ENCODE assay signal across 8 cellular contexts in genomic region chr11:57311109-57311936, GRCh38. TPM values are rescaled to one million over a fixed set of nuclear protein-coding genes. Genes with fewer than 3 reads are reported as not detected.
A peak's percentile ranks its signal among the peaks of the same experiment; 100 is the strongest.
DNase-seq lines count a peak whose midpoint lies in the region; ATAC-seq and TF ChIP-seq lines count a peak whose summit lies in the region.

No MANE protein-coding gene starts in this region.

- peak; percentile 85 for TF ChIP-seq POLR2A in prostate gland (IDR thresholded peaks at IDR 0.05)

- H3K4me3 Mint-ChIP-seq in Calu3 (ENCODE audit: low read depth, unreplicated experiment): peak overlapping the region; percentile 81

- H3K36me3 ChIP-seq in SJCRH30: peaks cover 21% of the 10 kb centered on the region
- H3K36me3 ChIP-seq in heart right ventricle: peaks cover 0 to 76% (median 15%) of the 10 kb centered on the region in 9 donors
- peaks cover 6 to 28% of the 10 kb centered on the region in 2 donors for H3K36me3 ChIP-seq in prostate gland

- peaks cover 47% of the 10 kb centered on the region for H3K36me3 Mint-ChIP-seq in Calu3 (ENCODE audit: insufficient read depth, unreplicated experiment)

- H3K4me1 ChIP-seq in SJCRH30 (peaks cover 36% of the 10 kb centered on the region), heart right ventricle (peaks cover 21 to 99% (median 78%) of the 10 kb centered on the region in 9 donors), prostate gland (replicated peaks) (peaks cover 31% of the 10 kb centered on the region)

- H3K27ac Mint-ChIP-seq in Calu3 (ENCODE audit: unreplicated experiment): peak overlapping the region; percentile 71

- H3K4me1 Mint-ChIP-seq in Calu3 (ENCODE audit: low read depth, unreplicated experiment): peaks cover 48% of the 10 kb centered on the region

- H3K9me3 ChIP-seq in SJCRH30 (replicated peaks) (no peaks in the 10 kb centered on the region), heart right ventricle (no peaks in the 10 kb centered on the region), prostate gland (no peaks in the 10 kb centered on the region)

- no peaks in the 10 kb centered on the region for H3K9me3 Mint-ChIP-seq in Calu3 (ENCODE audit: low read depth, unreplicated experiment)

- ATAC-seq in GM21381 (IDR thresholded peaks at IDR 0.05; ENCODE audit: unreplicated experiment): peak; percentile 96
- peak; percentile 89 to 97 (median 94) for ATAC-seq in heart right ventricle

- H3K27ac ChIP-seq in SJCRH30 (peak overlapping the region; percentile 95), heart right ventricle (peak overlapping the region; percentile 69 to 91 (median 82)), prostate gland (peak overlapping the region; percentile 78 to 85)

- CTCF ChIA-PET in Calu3 (lab: Charles Lee): interaction anchor here (0.7 to 2.9 kb wide), 8 partner anchors 11 to 63 kb away, joined by 3 to 17 read pairs (median 3); partner anchors contain the start of genes SSRP1 and TNKS1BP1

- no peak for TF ChIP-seq CTCF in Calu3 (IDR thresholded peaks at IDR 0.05; ENCODE audit: unreplicated experiment)
- TF ChIP-seq CTCF in heart right ventricle (IDR thresholded peaks at IDR 0.05): no peak
- TF ChIP-seq CTCF in prostate gland (IDR thresholded peaks at IDR 0.05): no peak

- H3K27me3 Mint-ChIP-seq in Calu3 (ENCODE audit: unreplicated experiment): no peaks in the 10 kb centered on the region

- DNase-seq in Calu3 (peak; percentile 95), HPDE6-E6E7 (ENCODE audit: extremely low spot score) (peak; percentile 98), SJCRH30 (peak; percentile 97 to 98), amniotic epithelial cell (ENCODE audit: low read depth) (peak; percentile 98), heart right ventricle (peak; percentile 90), prostate gland (ENCODE audit: low spot score) (peak; percentile 97), NCI-H146 (lab: John Stamatoyannopoulos, UW) (no peak)

- H3K27me3 ChIP-seq in SJCRH30: no peaks in the 10 kb centered on the region
- H3K27me3 ChIP-seq in heart right ventricle: no peaks in the 10 kb centered on the region
- H3K27me3 ChIP-seq in prostate gland (replicated peaks; ENCODE audit: insufficient read depth): no peaks in the 10 kb centered on the region

- H3K4me3 ChIP-seq in SJCRH30 (peak overlapping the region; percentile 81), heart right ventricle (peak overlapping the region; percentile 41 to 68 (median 56)), prostate gland (peak overlapping the region; percentile 29 to 38)

- BruUV-seq in Calu3 (replicated peaks; lab: Mats Ljungman, UMichigan): no TSS peak

- WGBS in heart right ventricle, 2 donors: 1 to 2% methylated on average over 30 to 31 of the region's 31 CpGs
- 0% methylated on average over 28 of the region's 31 CpGs for WGBS in prostate gland

- intact Hi-C loops in Calu3 (cut with micrococcal nuclease; ENCODE audit: unreplicated experiment) (loop anchor here (2.0 kb wide), 1 partner anchor 35 kb away; no protein-coding TSS in a partner anchor), heart right ventricle (cut with DNase I) (loop anchor here in 1 of 10 donors (1.0 kb wide), 1 partner anchor 35 kb away; no protein-coding TSS in a partner anchor), prostate gland (cut with DNase I) (no loop called here)

RNA-seq across cellular contexts. Expression of gene TNKS1BP1, which starts 13.4 kb away (rescaled TPM):
- 151 TPM in 2 replicates for total RNA-seq in Calu3 (2022)
- total RNA-seq in SJCRH30 (2014; rRNA removed; shearing (Covaris generic)): 53.5 and 70.9 TPM in 2 replicates
- total RNA-seq in heart right ventricle: 10 to 100 TPM; 19.9 to 53.8 (median 34.3) TPM
- 100 to 1,000 TPM in 1 of 2 donors, 10 to 100 TPM in 1; 39.6 to 118 TPM for polyA plus RNA-seq in heart right ventricle
- 100 to 1,000 TPM; 140 to 158 TPM for total RNA-seq in prostate gland

RNA-seq across cellular contexts. Expression of gene SSRP1, which starts 24.4 kb away (rescaled TPM):
- total RNA-seq in Calu3 (2022) (134 and 145 TPM in 2 replicates), heart right ventricle (10 to 100 TPM; 30.5 to 44.9 (median 35.4) TPM), prostate gland (10 to 100 TPM; 82.6 to 85.4 TPM)
- total RNA-seq in SJCRH30 (2014; rRNA removed; shearing (Covaris generic)): 248 and 249 TPM in 2 replicates
- polyA plus RNA-seq in heart right ventricle: 10 to 100 TPM; 22.6 to 73.2 TPM

RNA-seq across cellular contexts. Expression of gene P2RX3, which starts 26.8 kb away (rescaled TPM):
- total RNA-seq in Calu3 (2022) (not detected in 2 replicates), heart right ventricle (1 to 10 TPM in 7 of 10 donors, under 1 TPM in 3; 0.32 to 5.1 (median 1.5) TPM), prostate gland (under 1 TPM in 1 of 2 donors, not detected in 1; 0.40 TPM)
- total RNA-seq in SJCRH30 (2014; rRNA removed; shearing (Covaris generic)): not detected in 2 replicates
- polyA plus RNA-seq in heart right ventricle: under 1 TPM; 0.42 to 0.66 TPM
